In genomic region chr4:15007201-15007600, GRCh38 we compare ENCODE assay signal across 14 cellular contexts. TPM values are rescaled to one million over a fixed set of nuclear protein-coding genes. Genes with fewer than 3 reads are reported as not detected.
A peak's percentile ranks its signal among the peaks of the same experiment; 100 is the strongest.
DNase-seq lines count a peak whose midpoint lies in the region; TF ChIP-seq lines count a peak whose summit lies in the region.
"Had no signal": no experiment of that assay in that cellular context is flagged by ENCODE, and none has a peak within 500 bp of the region (broad histone marks: within the 10 kb centered on the region; RNA-seq: fewer than 3 reads in every experiment).

No MANE protein-coding gene starts in this region.

- H4K20me1 ChIP-seq in SU-DHL-6 (ENCODE audit: low read depth, low read length) = 0 out of 2 replicates have a peak, but pooled peaks cover 3% of the 10 kb centered on the region

- H3K4me3 Mint-ChIP-seq in activated naive CD4-positive, alpha-beta T cell treated with anti-CD3 and anti-CD28 coated beads, Interleukin-2, amount 50 U/mL, for 24 hours = no peak overlapping the region
- no peak overlapping the region for H3K4me3 Mint-ChIP-seq in CD4-positive, alpha-beta memory T cell

- H3K9me3 Mint-ChIP-seq in activated naive CD4-positive, alpha-beta T cell treated with anti-CD3 and anti-CD28 coated beads, Interleukin-2, amount 50 U/mL, for 24 hours = no peaks in the 10 kb centered on the region
- no peaks in the 10 kb centered on the region for H3K9me3 Mint-ChIP-seq in CD4-positive, alpha-beta memory T cell

- intact Hi-C loops in CD4-positive, alpha-beta memory T cell (cut with micrococcal nuclease) = loop anchor here (2.0 kb wide), 2 partner anchors 82 to 1352 kb away; no protein-coding TSS in a partner anchor

- H3K36me3 Mint-ChIP-seq in activated naive CD4-positive, alpha-beta T cell treated with anti-CD3 and anti-CD28 coated beads, Interleukin-2, amount 50 U/mL, for 24 hours = peaks cover 9% of the 10 kb centered on the region
- H3K36me3 Mint-ChIP-seq in CD4-positive, alpha-beta memory T cell = peaks cover 28 to 39% of the 10 kb centered on the region in 2 donors

- peak overlapping the region; percentile 33 for H3K27ac Mint-ChIP-seq in activated naive CD4-positive, alpha-beta T cell treated with anti-CD3 and anti-CD28 coated beads, Interleukin-2, amount 50 U/mL, for 24 hours
- H3K27ac Mint-ChIP-seq in CD4-positive, alpha-beta memory T cell = no peak overlapping the region

- no peaks in the 10 kb centered on the region for H3K9me3 ChIP-seq in SU-DHL-6 (ENCODE audit: insufficient read depth, low read length)
- no peaks in the 10 kb centered on the region for H3K9me3 ChIP-seq in CD4-positive, alpha-beta memory T cell (ENCODE audit: control insufficient read depth in 1 of 2, low read length in 2 of 2)
- H3K9me3 ChIP-seq: prostate gland had no signal

- H3K9ac ChIP-seq in SU-DHL-6 (ENCODE audit: low read length) = no peak overlapping the region

- peaks cover 7% of the 10 kb centered on the region; the same call in 1 of the 2 replicates for H3K36me3 ChIP-seq in SU-DHL-6 (ENCODE audit: low read length)
- peaks cover 6% of the 10 kb centered on the region for H3K36me3 ChIP-seq in CD4-positive, alpha-beta memory T cell (ENCODE audit: insufficient read depth, low read length)
- H3K36me3 ChIP-seq: prostate gland had no signal

- no peaks in the 10 kb centered on the region for H3K9me2 ChIP-seq in SU-DHL-6 (replicated peaks; ENCODE audit: insufficient read depth, low read length)

- H3K4me1 Mint-ChIP-seq in activated naive CD4-positive, alpha-beta T cell treated with anti-CD3 and anti-CD28 coated beads, Interleukin-2, amount 50 U/mL, for 24 hours = peaks cover 43% of the 10 kb centered on the region
- peaks cover 24 to 45% (median 32%) of the 10 kb centered on the region in 4 donors for H3K4me1 Mint-ChIP-seq in CD4-positive, alpha-beta memory T cell

- no peak for TF ChIP-seq CTCF in SU-DHL-6 (IDR thresholded peaks at IDR 0.05; ENCODE audit: insufficient read depth, low read length, poor library complexity, severe bottlenecking)
- no peak for TF ChIP-seq CTCF in fibroblast of the aortic adventitia (IDR thresholded peaks at IDR 0.05; ENCODE audit: insufficient read depth, low read length)

- H3K4me3 ChIP-seq in SU-DHL-6 (ENCODE audit: insufficient read depth, low read length, poor library complexity, severe bottlenecking) (no peak overlapping the region), fibroblast of the aortic adventitia (ENCODE audit: low read depth, low read length) (peak overlapping the region; percentile 38)
- no peak overlapping the region for H3K4me3 ChIP-seq in CD4-positive, alpha-beta memory T cell (ENCODE audit: low read length in 2 of 2)
- H3K4me3 ChIP-seq: prostate gland had no signal

- H3K4me1 ChIP-seq in CD4-positive, alpha-beta memory T cell (ENCODE audit: insufficient read depth, low read length) = peaks cover 23% of the 10 kb centered on the region
- H3K4me1 ChIP-seq: prostate gland had no signal

- peaks cover 13% of the 10 kb centered on the region for H3F3A ChIP-seq in SU-DHL-6 (ENCODE audit: insufficient read depth)

- H3K27ac ChIP-seq in SU-DHL-6 (ENCODE audit: low read depth, low read length) (no peak overlapping the region), substantia nigra (ENCODE audit: low read depth, low read length, poor library complexity, severe bottlenecking) (peak overlapping the region; percentile 36)
- H3K27ac ChIP-seq in CD4-positive, alpha-beta memory T cell (ENCODE audit: low read depth, low read length) = no peak overlapping the region
- H3K27ac ChIP-seq: prostate gland, VCaP had no signal

- no peaks in the 10 kb centered on the region for H3K27me3 ChIP-seq in SU-DHL-6 (ENCODE audit: low read length)
- H3K27me3 ChIP-seq in CD4-positive, alpha-beta memory T cell (ENCODE audit: insufficient read depth, low read length) = no peaks in the 10 kb centered on the region

- H3K27me3 Mint-ChIP-seq in activated naive CD4-positive, alpha-beta T cell treated with anti-CD3 and anti-CD28 coated beads, Interleukin-2, amount 50 U/mL, for 24 hours = no peaks in the 10 kb centered on the region
- no peaks in the 10 kb centered on the region for H3K27me3 Mint-ChIP-seq in CD4-positive, alpha-beta memory T cell

- peak overlapping the region; percentile 82 for H3K4me2 ChIP-seq in SU-DHL-6 (ENCODE audit: low read depth, low read length, poor library complexity, severe bottlenecking)

- POLR2A ChIA-PET in CD4-positive, alpha-beta memory T cell (lab: Charles Lee; ENCODE audit: partially characterized antibody) = interaction anchor here (0.6 kb wide), 1 partner anchor 749 kb away, joined by 4 read pairs; no protein-coding TSS in a partner anchor

- CTCF ChIA-PET in CD4-positive, alpha-beta memory T cell (lab: Charles Lee; ENCODE audit: partially characterized antibody) = no interaction called here

- no peak overlapping the region for H2AFZ ChIP-seq in SU-DHL-6 (ENCODE audit: low read depth, low read length, severe bottlenecking)

- DNase-seq in activated naive CD4-positive, alpha-beta T cell treated with anti-CD3 and anti-CD28 coated beads, Interleukin-2, amount 50 U/mL, for 16 hours = no peak
- no peak for DNase-seq in fibroblast of the aortic adventitia (ENCODE audit: low read depth)
- peak in 4 of 49 donors; percentile 2 to 13 (median 10) for DNase-seq in substantia nigra (lab: John Stamatoyannopoulos, UW)
- DNase-seq in CD4-positive, alpha-beta memory T cell = no peak
- DNase-seq in SK-N-DZ (ENCODE audit: low spot score) = no peak
- DNase-seq in AML-193 (lab: John Stamatoyannopoulos, UW) = no peak
- DNase-seq: cortex of kidney; NCI-H1694; Right ventricle myocardium superior; stimulated activated CD4-positive, alpha-beta T cell treated with anti-CD3 and anti-CD28 coated beads, Interleukin-2, amount 100 ng/mL, for 24 hours had no signal

- H3K79me2 ChIP-seq in SU-DHL-6 (ENCODE audit: insufficient read depth, low read length) = peaks cover 34% of the 10 kb centered on the region

RNA-seq across cellular contexts. Expression of gene CPEB2, which starts 4.9 kb away (rescaled TPM):
- total RNA-seq in fibroblast of the aortic adventitia (ENCODE audit: low replicate concordance) = 16.8 and 45.6 TPM in 2 replicates
- total RNA-seq in CD4-positive, alpha-beta memory T cell = 10 to 100 TPM; 15.7 to 16.9 TPM
- polyA plus RNA-seq in CD4-positive, alpha-beta memory T cell = 1 to 10 TPM in 1 of 2 donors, under 1 TPM in 1; 0.71 to 2.3 TPM
- 3.1 and 4.3 TPM in 2 replicates for polyA plus RNA-seq in SK-N-DZ (2014; cell fraction: cytosol; rRNA removed)
- 3.9 and 5.6 TPM in 2 replicates for polyA plus RNA-seq in SK-N-DZ (2014; cell fraction: nucleus; rRNA removed)
